8 cellular contexts compared by ENCODE assay signal in genomic region chr9:91716815-91717214, GRCh38.
"Had no signal": no experiment of that assay in that cellular context is flagged by ENCODE, and none has a peak within 500 bp of the region (broad histone marks: within the 10 kb centered on the region; RNA-seq: fewer than 3 reads in every experiment).

No MANE protein-coding gene starts in this region.

- H3K4me3 ChIP-seq: GM23338 had no signal

- ATAC-seq: GM23338, HepG2 had no signal

- H3K27ac Mint-ChIP-seq: GM23338, H9, HFFc6 had no signal

- H3K4me3 Mint-ChIP-seq: GM23338, H9, HFFc6, IgD-negative memory B cell had no signal

- H3K27ac ChIP-seq: HL-60 had no signal

- DNase-seq: H9, HCEC 1CT, HFFc6, KG1 had no signal

- H3K36me3 Mint-ChIP-seq: IgD-negative memory B cell had no signal
